ENCODE assay signal across 18 cellular contexts in genomic region chr9:132589148-132590036, GRCh38. TPM values are rescaled to one million over a fixed set of nuclear protein-coding genes. Genes with fewer than 3 reads are reported as not detected.
DNase-seq lines count a peak whose midpoint lies in the region; ATAC-seq, FAIRE-seq and TF ChIP-seq lines count a peak whose summit lies in the region.
"Had no signal": no experiment of that assay in that cellular context is flagged by ENCODE, and none has a peak within 500 bp of the region (broad histone marks: within the 10 kb centered on the region; RNA-seq: fewer than 3 reads in every experiment).

No MANE protein-coding gene starts in this region.

- H2AFZ ChIP-seq in GM23248, result no peak overlapping the region
- H2AFZ ChIP-seq: parathyroid adenoma had no signal

- no peaks in the 10 kb centered on the region for H3K36me3 ChIP-seq in GM23248 (ENCODE audit: low read depth)
- H3K36me3 ChIP-seq in gastrocnemius medialis, result peaks cover 0 to 4% of the 10 kb centered on the region in 2 donors
- H3K36me3 ChIP-seq: breast epithelium had no signal

- no peak for ATAC-seq in gastrocnemius medialis
- ATAC-seq: activated CD4-positive, CD25-positive, alpha-beta regulatory T cell treated with anti-CD3 and anti-CD28 coated beads, Interleukin-2, amount 50 U/mL, for 24 hours had no signal

- H3K4me3 Mint-ChIP-seq in chondrocyte (ENCODE audit: unreplicated experiment), result peak overlapping the region; percentile 28
- no peak overlapping the region for H3K4me3 Mint-ChIP-seq in nephron progenitor cell
- peak overlapping the region in 1 of 2 donors; percentile 79 for H3K4me3 Mint-ChIP-seq in CD14-positive monocyte
- H3K4me3 Mint-ChIP-seq: T-helper 1 cell treated with Interleukin-12 subunit alpha and Interleukin-12 subunit beta and Interleukin-4 antibody, amounts not matched to agents 30 μg/mL and 1 μg/mL, for 36 hours had no signal

- 3 to 8% methylated on average over 40 to 79 of the region's 83 CpGs for WGBS in GM23248 (ENCODE audit: low coverage in 1 of 2, low lambda C conversion rate in 2 of 2, missing lambda C conversion rate in 2 of 2), 2 experiments

- peaks cover 70% of the 10 kb centered on the region for H3K27me3 ChIP-seq in GM23248 (replicated peaks; ENCODE audit: insufficient read depth)
- peaks cover 76 to 84% (median 81%) of the 10 kb centered on the region in 3 donors for H3K27me3 ChIP-seq in gastrocnemius medialis

- no peak for TF ChIP-seq POLR2A in gastrocnemius medialis (IDR thresholded peaks at IDR 0.05)
- no peak for TF ChIP-seq POLR2A in GM12891 (IDR thresholded peaks at IDR 0.05; ENCODE audit: low read depth, low read length)

- peaks cover 5% of the 10 kb centered on the region for H3K4me1 Mint-ChIP-seq in chondrocyte (ENCODE audit: low read depth)
- peaks cover 18% of the 10 kb centered on the region for H3K4me1 Mint-ChIP-seq in nephron progenitor cell
- peaks cover 9% of the 10 kb centered on the region for H3K4me1 Mint-ChIP-seq in CD14-positive monocyte

- intact Hi-C loops in gastrocnemius medialis (cut with DNase I; ENCODE audit: low total_unique reads) (no loop called here), CD14-positive monocyte (cut with micrococcal nuclease) (no loop called here)

- H3K9me2 ChIP-seq in GM23248 (ENCODE audit: insufficient read depth), result no peaks in the 10 kb centered on the region

- in situ Hi-C loops in GM23248 (cut with MboI), result no loop called here
- in situ Hi-C loops in gastrocnemius medialis (cut with MboI; ENCODE audit: low sequenced_read_pairs in 4 of 4), result no loop called here

- H3K9me3 ChIP-seq in GM23248 (ENCODE audit: low read depth) (no peaks in the 10 kb centered on the region), gastrocnemius medialis (no peaks in the 10 kb centered on the region)
- H3K9me3 ChIP-seq: breast epithelium had no signal

- TF ChIP-seq CTCF in chondrocyte (IDR thresholded peaks at IDR 0.05) (no peak), nephron progenitor cell (IDR thresholded peaks at IDR 0.05) (no peak), gastrocnemius medialis (IDR thresholded peaks at IDR 0.05 in 4 of 5, conservative IDR thresholded peaks at IDR 0.05 in 1 of 5) (no peak), CD14-positive monocyte (IDR thresholded peaks at IDR 0.05) (no peak)

- 0 out of 2 replicates have a peak, but pooled peaks cover 8% of the 10 kb centered on the region for H3F3A ChIP-seq in GM23248 (ENCODE audit: insufficient read depth)

- H3K9me3 Mint-ChIP-seq in chondrocyte (ENCODE audit: low read depth) (no peaks in the 10 kb centered on the region), nephron progenitor cell (no peaks in the 10 kb centered on the region), CD14-positive monocyte (peaks cover 0 to 26% (median 3%) of the 10 kb centered on the region in 7 donors)
- H3K9me3 Mint-ChIP-seq: activated naive CD4-positive, alpha-beta T cell treated with anti-CD3 and anti-CD28 coated beads, Interleukin-2, amount 50 U/mL, for 72 hours; T-helper 1 cell treated with Interleukin-12 subunit alpha and Interleukin-12 subunit beta and Interleukin-4 antibody, amounts not matched to agents 30 μg/mL and 1 μg/mL, for 36 hours had no signal

- DNase-seq in D341Med (ENCODE audit: low spot score), result peak; percentile 54
- DNase-seq in GM23248, result peak; percentile 43
- DNase-seq in chondrocyte (ENCODE audit: low spot score), result peak; percentile 82
- DNase-seq in nephron progenitor cell, result peak; percentile 42
- DNase-seq in gastrocnemius medialis, result no peak
- no peak for DNase-seq in GM12891 (ENCODE audit: insufficient read length, low spot score)
- DNase-seq in CD14-positive monocyte (ENCODE audit: low spot score), result no peak
- DNase-seq: activated CD8-positive, alpha-beta memory T cell treated with anti-CD3 and anti-CD28 coated beads, Interleukin-2, amount 50 U/mL, for 48 hours; C1 segment of cervical spinal cord; effector CD8-positive, alpha-beta T cell; NCI-H1930 had no signal

- H3K4me2 ChIP-seq in GM23248 (ENCODE audit: unreplicated experiment), result no peak overlapping the region

- H3K36me3 Mint-ChIP-seq in chondrocyte (ENCODE audit: low read depth) (peaks cover 11% of the 10 kb centered on the region), nephron progenitor cell (ENCODE audit: low read depth) (peaks cover 12% of the 10 kb centered on the region), CD14-positive monocyte (peaks cover 10 to 19% of the 10 kb centered on the region in 2 donors)

- no peaks in the 10 kb centered on the region for H3K4me1 ChIP-seq in GM23248 (ENCODE audit: insufficient read depth)
- no peaks in the 10 kb centered on the region for H3K4me1 ChIP-seq in gastrocnemius medialis
- H3K4me1 ChIP-seq: breast epithelium, parathyroid adenoma had no signal

- H3K27me3 Mint-ChIP-seq in chondrocyte (ENCODE audit: low read depth), result peaks cover 63% of the 10 kb centered on the region
- H3K27me3 Mint-ChIP-seq in nephron progenitor cell (ENCODE audit: low read depth, poor library complexity), result peaks cover 92% of the 10 kb centered on the region
- peaks cover 69 to 80% (median 75%) of the 10 kb centered on the region in 3 donors for H3K27me3 Mint-ChIP-seq in CD14-positive monocyte (ENCODE audit: low read depth in 3 of 3)

- no peak overlapping the region for H3K9ac ChIP-seq in GM23248
- H3K9ac ChIP-seq: parathyroid adenoma had no signal

- no peak for FAIRE-seq in GM12891 (lab: Jason Lieb, UNC)
- FAIRE-seq: islet of Langerhans had no signal

- no peak overlapping the region for H3K27ac ChIP-seq in GM23248
- no peak overlapping the region for H3K27ac ChIP-seq in gastrocnemius medialis
- H3K27ac ChIP-seq: breast epithelium, parathyroid adenoma had no signal

- H3K4me3 ChIP-seq in GM23248, result no peak overlapping the region
- no peak overlapping the region for H3K4me3 ChIP-seq in gastrocnemius medialis

- no peaks in the 10 kb centered on the region for H4K20me1 ChIP-seq in GM23248 (ENCODE audit: insufficient read depth)

- H3K27ac Mint-ChIP-seq in chondrocyte (ENCODE audit: unreplicated experiment) (no peak overlapping the region), nephron progenitor cell (no peak overlapping the region), CD14-positive monocyte (no peak overlapping the region)
- H3K27ac Mint-ChIP-seq: activated naive CD4-positive, alpha-beta T cell treated with anti-CD3 and anti-CD28 coated beads, Interleukin-2, amount 50 U/mL, for 72 hours; T-helper 1 cell treated with Interleukin-12 subunit alpha and Interleukin-12 subunit beta and Interleukin-4 antibody, amounts not matched to agents 30 μg/mL and 1 μg/mL, for 36 hours had no signal

- H3K79me2 ChIP-seq in GM23248 (ENCODE audit: insufficient read depth), result no peaks in the 10 kb centered on the region
- H3K79me2 ChIP-seq: parathyroid adenoma had no signal

TF ChIP-seq in GM12891, 5 proteins besides CTCF, POLR2A, EP300 and RAD21:
- TF ChIP-seq POLR2AphosphoS5 (IDR thresholded peaks at IDR 0.05; ENCODE audit: low read depth, low read length), result no peak
- TF ChIP-seq TAF1 (IDR thresholded peaks at IDR 0.05; ENCODE audit: low read depth, low read length), result no peak
- no peak for TF ChIP-seq POU2F2 (IDR thresholded peaks at IDR 0.05; ENCODE audit: low read depth, low read length)
- no peak for TF ChIP-seq SPI1 (IDR thresholded peaks at IDR 0.05; ENCODE audit: low read depth, low read length)
- TF ChIP-seq PAX5 (IDR thresholded peaks at IDR 0.05; ENCODE audit: insufficient read depth, low read length, severe bottlenecking), result no peak

RNA-seq across cellular contexts. Expression of gene BARHL1, which starts 7.0 kb away (rescaled TPM):
- total RNA-seq in GM23248 (2014; rRNA removed; shearing (Covaris generic)), result not detected in 2 replicates
- polyA plus RNA-seq in GM23248 (2016; fragmentation: Nextera tagmentation; extraction: Ambion mirVana) (not detected in 2 replicates), CD14-positive monocyte (not detected)
- total RNA-seq in chondrocyte (not detected in 3 replicates), gastrocnemius medialis (not detected)
- not detected for polyA plus RNA-seq in GM12891 (2012; ENCODE audit: low read depth, missing spikeins)
- total RNA-seq: activated naive CD4-positive, alpha-beta T cell treated with anti-CD3 and anti-CD28 coated beads, Interleukin-2, amount 50 U/mL, for 72 hours; breast epithelium; M059J had no signal

Comparison
In these comparisons a context has a peak if more than half of its experiments do, and no peak if none do; other contexts are left out.
1. DNase-seq: peak in D341Med (single experiment), GM23248 (single experiment), chondrocyte (single experiment) and nephron progenitor cell (single experiment); none in gastrocnemius medialis (0 of 2), GM12891 (single experiment) and CD14-positive monocyte (single experiment).